ENCODE assay signal across 23 cellular contexts in genomic region chr7:100360102-100360607, GRCh38. TPM values are rescaled to one million over a fixed set of nuclear protein-coding genes. Genes with fewer than 3 reads are reported as not detected.
DNase-seq lines count a peak whose midpoint lies in the region; ATAC-seq and TF ChIP-seq lines count a peak whose summit lies in the region.
"Had no signal": no experiment of that assay in that cellular context is flagged by ENCODE, and none has a peak within 500 bp of the region (broad histone marks: within the 10 kb centered on the region; RNA-seq: fewer than 3 reads in every experiment).

No MANE protein-coding gene starts in this region.

- ATAC-seq in activated CD4-positive, alpha-beta T cell treated with anti-CD3 and anti-CD28 coated beads for 36 hours, result no peak
- ATAC-seq in activated CD8-positive, alpha-beta T cell treated with anti-CD3 and anti-CD28 coated beads for 36 hours, result no peak
- no peak for ATAC-seq in natural killer cell treated with Interleukin-12 subunit alpha and Interleukin-12 subunit beta and Interleukin-15 and Interleukin-18, amount 100 ng/mL, for 72 hours
- ATAC-seq in GM21515 (IDR thresholded peaks at IDR 0.05; ENCODE audit: unreplicated experiment), result no peak
- ATAC-seq: body of pancreas, heart right ventricle had no signal

- POLR2A ChIA-PET in activated CD4-positive, alpha-beta T cell treated with anti-CD3 and anti-CD28 coated beads for 36 hours (lab: Charles Lee), result no interaction called here
- POLR2A ChIA-PET in activated CD8-positive, alpha-beta T cell treated with anti-CD3 and anti-CD28 coated beads for 36 hours (lab: Charles Lee), result interaction anchor here (1.2 to 1.3 kb wide), 2 partner anchors 8 to 13 kb away, joined by 3 to 4 read pairs; no protein-coding TSS in a partner anchor

- H3K4me1 Mint-ChIP-seq in activated CD4-positive, alpha-beta T cell treated with anti-CD3 and anti-CD28 coated beads for 36 hours, result peaks cover 9% of the 10 kb centered on the region
- H3K4me1 Mint-ChIP-seq in IgD-negative memory B cell, result peaks cover 11 to 18% (median 15%) of the 10 kb centered on the region in 3 donors
- peaks cover 15% of the 10 kb centered on the region for H3K4me1 Mint-ChIP-seq in activated CD8-positive, alpha-beta T cell treated with anti-CD3 and anti-CD28 coated beads for 36 hours (ENCODE audit: low read depth)
- peaks cover 16 to 28% of the 10 kb centered on the region in 2 donors for H3K4me1 Mint-ChIP-seq in natural killer cell treated with Interleukin-12 subunit alpha and Interleukin-12 subunit beta and Interleukin-15 and Interleukin-18, amount 100 ng/mL, for 72 hours (ENCODE audit: low read depth in 2 of 2)

- CTCF ChIA-PET in activated CD4-positive, alpha-beta T cell treated with anti-CD3 and anti-CD28 coated beads for 36 hours (lab: Charles Lee), result no interaction called here
- CTCF ChIA-PET in activated CD8-positive, alpha-beta T cell treated with anti-CD3 and anti-CD28 coated beads for 36 hours (lab: Charles Lee), result interaction anchor here (1.1 to 1.5 kb wide), 3 partner anchors 13 to 47 kb away, joined by 3 to 7 read pairs (median 4); no protein-coding TSS in a partner anchor

- peaks cover 64% of the 10 kb centered on the region for H3K36me3 Mint-ChIP-seq in activated CD4-positive, alpha-beta T cell treated with anti-CD3 and anti-CD28 coated beads for 36 hours (ENCODE audit: low read depth)
- peaks cover 3% of the 10 kb centered on the region for H3K36me3 Mint-ChIP-seq in IgD-negative memory B cell
- H3K36me3 Mint-ChIP-seq in activated CD8-positive, alpha-beta T cell treated with anti-CD3 and anti-CD28 coated beads for 36 hours (ENCODE audit: low read depth), result peaks cover 61% of the 10 kb centered on the region
- H3K36me3 Mint-ChIP-seq in natural killer cell treated with Interleukin-12 subunit alpha and Interleukin-12 subunit beta and Interleukin-15 and Interleukin-18, amount 100 ng/mL, for 72 hours, result peaks cover 32% of the 10 kb centered on the region

- TF ChIP-seq CTCF in activated CD8-positive, alpha-beta T cell treated with anti-CD3 and anti-CD28 coated beads for 36 hours (IDR thresholded peaks at IDR 0.05), result no peak

- peak overlapping the region; percentile 23 for H3K27ac Mint-ChIP-seq in activated CD4-positive, alpha-beta T cell treated with anti-CD3 and anti-CD28 coated beads for 36 hours
- peak overlapping the region in 2 of 3 donors; percentile 57 to 87 for H3K27ac Mint-ChIP-seq in IgD-negative memory B cell
- H3K27ac Mint-ChIP-seq in activated CD8-positive, alpha-beta T cell treated with anti-CD3 and anti-CD28 coated beads for 36 hours, result peak overlapping the region; percentile 9
- H3K27ac Mint-ChIP-seq in natural killer cell treated with Interleukin-12 subunit alpha and Interleukin-12 subunit beta and Interleukin-15 and Interleukin-18, amount 100 ng/mL, for 72 hours, result peak overlapping the region; percentile 54 to 57
- H3K27ac Mint-ChIP-seq: T-helper 1 cell treated with Interleukin-12 subunit alpha and Interleukin-12 subunit beta and Interleukin-4 antibody, amounts not matched to agents 30 μg/mL and 1 μg/mL, for 36 hours had no signal

- H3K4me3 Mint-ChIP-seq in activated CD4-positive, alpha-beta T cell treated with anti-CD3 and anti-CD28 coated beads for 36 hours, result no peak overlapping the region
- no peak overlapping the region for H3K4me3 Mint-ChIP-seq in IgD-negative memory B cell
- no peak overlapping the region for H3K4me3 Mint-ChIP-seq in activated CD8-positive, alpha-beta T cell treated with anti-CD3 and anti-CD28 coated beads for 36 hours
- H3K4me3 Mint-ChIP-seq in natural killer cell treated with Interleukin-12 subunit alpha and Interleukin-12 subunit beta and Interleukin-15 and Interleukin-18, amount 100 ng/mL, for 72 hours, result no peak overlapping the region
- H3K4me3 Mint-ChIP-seq: T-helper 1 cell treated with Interleukin-12 subunit alpha and Interleukin-12 subunit beta and Interleukin-4 antibody, amounts not matched to agents 30 μg/mL and 1 μg/mL, for 36 hours had no signal

- intact Hi-C loops in activated CD4-positive, alpha-beta T cell treated with anti-CD3 and anti-CD28 coated beads for 36 hours (cut with DNase I, micrococcal nuclease), result no loop called here
- intact Hi-C loops in activated CD8-positive, alpha-beta T cell treated with anti-CD3 and anti-CD28 coated beads for 36 hours (cut with micrococcal nuclease), result no loop called here

- DNase-seq in activated CD4-positive, alpha-beta T cell treated with anti-CD3 and anti-CD28 coated beads for 36 hours, result no peak
- DNase-seq in activated CD4-positive, alpha-beta T cell treated with anti-CD3 and anti-CD28 coated beads, Interleukin-2, amount 50 U/mL, for 4 hours, result no peak
- no peak for DNase-seq in activated CD8-positive, alpha-beta T cell treated with anti-CD3 and anti-CD28 coated beads for 36 hours
- DNase-seq in natural killer cell treated with Interleukin-12 subunit alpha and Interleukin-12 subunit beta and Interleukin-15 and Interleukin-18, amount 100 ng/mL, for 72 hours (ENCODE audit: low spot score), result no peak
- DNase-seq in NCI-H69 (lab: John Stamatoyannopoulos, UW), result no peak
- no peak for DNase-seq in NCI-H2227 (lab: John Stamatoyannopoulos, UW; ENCODE audit: unreplicated experiment)
- DNase-seq: activated CD4-positive, alpha-beta T cell treated with anti-CD3 and anti-CD28 coated beads for 1 hour; activated naive CD4-positive, alpha-beta T cell treated with anti-CD3 and anti-CD28 coated beads, Interleukin-2, amount 50 U/mL, for 16 hours; body of pancreas; colonic mucosa; heart right ventricle; MG63; NCI-H2081; SHP77; small intestine; stimulated activated CD4-positive, alpha-beta T cell treated with anti-CD3 and anti-CD28 coated beads, Interleukin-4, amount 100 ng/mL, for 24 hours; testis had no signal

- no peaks in the 10 kb centered on the region for H3K27me3 Mint-ChIP-seq in activated CD4-positive, alpha-beta T cell treated with anti-CD3 and anti-CD28 coated beads for 36 hours
- H3K27me3 Mint-ChIP-seq in IgD-negative memory B cell, result no peaks in the 10 kb centered on the region
- no peaks in the 10 kb centered on the region for H3K27me3 Mint-ChIP-seq in activated CD8-positive, alpha-beta T cell treated with anti-CD3 and anti-CD28 coated beads for 36 hours
- H3K27me3 Mint-ChIP-seq in natural killer cell treated with Interleukin-12 subunit alpha and Interleukin-12 subunit beta and Interleukin-15 and Interleukin-18, amount 100 ng/mL, for 72 hours, result no peaks in the 10 kb centered on the region

- no peaks in the 10 kb centered on the region for H3K9me3 Mint-ChIP-seq in activated CD4-positive, alpha-beta T cell treated with anti-CD3 and anti-CD28 coated beads for 36 hours (ENCODE audit: low read depth)
- no peaks in the 10 kb centered on the region for H3K9me3 Mint-ChIP-seq in IgD-negative memory B cell
- no peaks in the 10 kb centered on the region for H3K9me3 Mint-ChIP-seq in activated CD8-positive, alpha-beta T cell treated with anti-CD3 and anti-CD28 coated beads for 36 hours
- H3K9me3 Mint-ChIP-seq in natural killer cell treated with Interleukin-12 subunit alpha and Interleukin-12 subunit beta and Interleukin-15 and Interleukin-18, amount 100 ng/mL, for 72 hours, result no peaks in the 10 kb centered on the region
- H3K9me3 Mint-ChIP-seq: T-helper 1 cell treated with Interleukin-12 subunit alpha and Interleukin-12 subunit beta and Interleukin-4 antibody, amounts not matched to agents 30 μg/mL and 1 μg/mL, for 36 hours had no signal

RNA-seq across cellular contexts. Expression of gene PILRB, which starts 2.2 kb away (rescaled TPM):
- 10 to 100 TPM; 30.5 to 37.5 TPM for total RNA-seq in activated CD4-positive, alpha-beta T cell treated with anti-CD3 and anti-CD28 coated beads for 36 hours
- polyA plus RNA-seq in IgD-negative memory B cell, result 14.3 TPM
- total RNA-seq in activated CD8-positive, alpha-beta T cell treated with anti-CD3 and anti-CD28 coated beads for 36 hours, result 10 to 100 TPM; 43.7 to 46.8 TPM
- total RNA-seq in natural killer cell treated with Interleukin-12 subunit alpha and Interleukin-12 subunit beta and Interleukin-15 and Interleukin-18, amount 100 ng/mL, for 72 hours, result 10 to 100 TPM; 48.4 to 94.8 TPM

RNA-seq across cellular contexts. Expression of gene PILRA, which starts 13.1 kb away (rescaled TPM):
- total RNA-seq in activated CD4-positive, alpha-beta T cell treated with anti-CD3 and anti-CD28 coated beads for 36 hours, result under 1 TPM; 0.80 to 0.90 TPM
- polyA plus RNA-seq in IgD-negative memory B cell, result 2.3 TPM
- total RNA-seq in activated CD8-positive, alpha-beta T cell treated with anti-CD3 and anti-CD28 coated beads for 36 hours, result 1 to 10 TPM; 5.8 to 6.6 TPM
- total RNA-seq in natural killer cell treated with Interleukin-12 subunit alpha and Interleukin-12 subunit beta and Interleukin-15 and Interleukin-18, amount 100 ng/mL, for 72 hours, result 1 to 10 TPM; 3.7 to 6.8 TPM

RNA-seq across cellular contexts. Expression of gene SPDYE3, which starts 52.7 kb away (rescaled TPM):
- not detected for total RNA-seq in activated CD4-positive, alpha-beta T cell treated with anti-CD3 and anti-CD28 coated beads for 36 hours
- polyA plus RNA-seq in IgD-negative memory B cell, result 9.9 TPM
- total RNA-seq in activated CD8-positive, alpha-beta T cell treated with anti-CD3 and anti-CD28 coated beads for 36 hours, result not detected
- not detected for total RNA-seq in natural killer cell treated with Interleukin-12 subunit alpha and Interleukin-12 subunit beta and Interleukin-15 and Interleukin-18, amount 100 ng/mL, for 72 hours
- total RNA-seq: body of pancreas, colonic mucosa, heart right ventricle, lung, myocyte, NCI-H460 had no signal

Comparison
In these comparisons a context has a peak if more than half of its experiments do, and no peak if none do; other contexts are left out.
1. H3K27ac Mint-ChIP-seq: peak in every context shown above with its lines; median percentile 72 in IgD-negative memory B cell; 56 in natural killer cell treated with Interleukin-12 subunit alpha and Interleukin-12 subunit beta and Interleukin-15 and Interleukin-18, amount 100 ng/mL, for 72 hours; 23 in activated CD4-positive, alpha-beta T cell treated with anti-CD3 and anti-CD28 coated beads for 36 hours; 9 in activated CD8-positive, alpha-beta T cell treated with anti-CD3 and anti-CD28 coated beads for 36 hours.